Comparison of ENCODE assay signal across 1 cellular context in genomic region chr7:44086627-44087026, GRCh38.
TF ChIP-seq lines count a peak whose summit lies in the region.

No MANE protein-coding gene starts in this region.

TF ChIP-seq in GM23338, 12 proteins besides CTCF, POLR2A, EP300 and RAD21:
- TF ChIP-seq EZH2 (IDR thresholded peaks at IDR 0.05; ENCODE audit: low read depth, unreplicated experiment) (no peak), POLR2AphosphoS5 (IDR thresholded peaks at IDR 0.05; ENCODE audit: low read depth) (no peak), EZH2phosphoT487 (IDR thresholded peaks at IDR 0.05; ENCODE audit: unreplicated experiment) (no peak), CREB1 (CRISPR knock-in tag; IDR thresholded peaks at IDR 0.05; ENCODE audit: low read depth) (no peak), ZNF114 (CRISPR knock-in tag; IDR thresholded peaks at IDR 0.05) (no peak), ETS1 (IDR thresholded peaks at IDR 0.05) (no peak), STAT1 (IDR thresholded peaks at IDR 0.05; ENCODE audit: unreplicated experiment) (no peak), ZNF331 (CRISPR knock-in tag; IDR thresholded peaks at IDR 0.05; ENCODE audit: low read depth) (no peak), NANOG (IDR thresholded peaks at IDR 0.05; ENCODE audit: borderline replicate concordance) (no peak), ZNF462 (CRISPR knock-in tag; IDR thresholded peaks at IDR 0.05) (no peak), JUNB (IDR thresholded peaks at IDR 0.05; ENCODE audit: unreplicated experiment) (no peak)
- TF ChIP-seq, protein P1, sequence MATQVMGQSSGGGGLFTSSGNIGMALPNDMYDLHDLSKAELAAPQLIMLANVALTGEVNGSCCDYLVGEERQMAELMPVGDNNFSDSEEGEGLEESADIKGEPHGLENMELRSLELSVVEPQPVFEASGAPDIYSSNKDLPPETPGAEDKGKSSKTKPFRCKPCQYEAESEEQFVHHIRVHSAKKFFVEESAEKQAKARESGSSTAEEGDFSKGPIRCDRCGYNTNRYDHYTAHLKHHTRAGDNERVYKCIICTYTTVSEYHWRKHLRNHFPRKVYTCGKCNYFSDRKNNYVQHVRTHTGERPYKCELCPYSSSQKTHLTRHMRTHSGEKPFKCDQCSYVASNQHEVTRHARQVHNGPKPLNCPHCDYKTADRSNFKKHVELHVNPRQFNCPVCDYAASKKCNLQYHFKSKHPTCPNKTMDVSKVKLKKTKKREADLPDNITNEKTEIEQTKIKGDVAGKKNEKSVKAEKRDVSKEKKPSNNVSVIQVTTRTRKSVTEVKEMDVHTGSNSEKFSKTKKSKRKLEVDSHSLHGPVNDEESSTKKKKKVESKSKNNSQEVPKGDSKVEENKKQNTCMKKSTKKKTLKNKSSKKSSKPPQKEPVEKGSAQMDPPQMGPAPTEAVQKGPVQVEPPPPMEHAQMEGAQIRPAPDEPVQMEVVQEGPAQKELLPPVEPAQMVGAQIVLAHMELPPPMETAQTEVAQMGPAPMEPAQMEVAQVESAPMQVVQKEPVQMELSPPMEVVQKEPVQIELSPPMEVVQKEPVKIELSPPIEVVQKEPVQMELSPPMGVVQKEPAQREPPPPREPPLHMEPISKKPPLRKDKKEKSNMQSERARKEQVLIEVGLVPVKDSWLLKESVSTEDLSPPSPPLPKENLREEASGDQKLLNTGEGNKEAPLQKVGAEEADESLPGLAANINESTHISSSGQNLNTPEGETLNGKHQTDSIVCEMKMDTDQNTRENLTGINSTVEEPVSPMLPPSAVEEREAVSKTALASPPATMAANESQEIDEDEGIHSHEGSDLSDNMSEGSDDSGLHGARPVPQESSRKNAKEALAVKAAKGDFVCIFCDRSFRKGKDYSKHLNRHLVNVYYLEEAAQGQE (IDR thresholded peaks at IDR 0.05; ENCODE audit: unreplicated experiment): no peak
TF ChIP-seq in GM23338: peak in this region for 0.
